In genomic region chr3:130894873-130895330, GRCh38 we compare ENCODE assay signal across 8 cellular contexts. TPM values are rescaled to one million over a fixed set of nuclear protein-coding genes. Genes with fewer than 3 reads are reported as not detected.
DNase-seq lines count a peak whose midpoint lies in the region; ATAC-seq and TF ChIP-seq lines count a peak whose summit lies in the region.

No MANE protein-coding gene starts in this region.

- H3K36me3 ChIP-seq in HUES64 (ENCODE audit: insufficient read depth, low read length) (no peaks in the 10 kb centered on the region), breast epithelium (no peaks in the 10 kb centered on the region), mucosa of rectum (ENCODE audit: control insufficient read depth in 2 of 2, insufficient read depth in 2 of 2, low read length in 2 of 2) (no peaks in the 10 kb centered on the region)

- H3K9ac ChIP-seq in HUES64 (ENCODE audit: low read depth, low read length) (peak overlapping the region; percentile 78; the same call in 1 of the 2 replicates), mucosa of rectum (ENCODE audit: low read depth in 1 of 2, low read length in 2 of 2) (peak overlapping the region; percentile 68 to 100)

- TF ChIP-seq POLR2A in breast epithelium (IDR thresholded peaks at IDR 0.05), result no peak

- H3K4me1 ChIP-seq in HUES64 (ENCODE audit: insufficient read depth, low read length) (peaks cover 43% of the 10 kb centered on the region), breast epithelium (peaks cover 0 to 9% of the 10 kb centered on the region in 2 donors), mucosa of rectum (ENCODE audit: control insufficient read depth in 2 of 2, insufficient read depth in 2 of 2, low read length in 2 of 2) (peaks cover 2 to 11% of the 10 kb centered on the region in 2 donors)

- H3K27ac ChIP-seq in HUES64 (ENCODE audit: low read depth, low read length) (no peak overlapping the region), breast epithelium (peak overlapping the region; percentile 97), mucosa of rectum (ENCODE audit: low read depth in 2 of 2, low read length in 2 of 2) (peak overlapping the region; percentile 98 to 99)

- H3K9me3 ChIP-seq in HUES64 (ENCODE audit: insufficient read depth, low read depth, low read length) (no peaks in the 10 kb centered on the region), breast epithelium (no peaks in the 10 kb centered on the region), mucosa of rectum (ENCODE audit: control insufficient read depth in 2 of 2, low read length in 2 of 2) (no peaks in the 10 kb centered on the region)

- no peaks in the 10 kb centered on the region for H3K27me3 ChIP-seq in HUES64 (ENCODE audit: insufficient read depth, low read length)
- H3K27me3 ChIP-seq in breast epithelium, result no peaks in the 10 kb centered on the region
- H3K27me3 ChIP-seq in mucosa of rectum (ENCODE audit: control insufficient read depth in 2 of 2, insufficient read depth in 2 of 2, low read length in 2 of 2), result no peaks in the 10 kb centered on the region

- peak; percentile 10 for DNase-seq in Ammon's horn (ENCODE audit: low spot score)
- DNase-seq in breast epithelium (ENCODE audit: low spot score in 2 of 2), result no peak
- DNase-seq in C1 segment of cervical spinal cord (lab: John Stamatoyannopoulos, UW), result no peak
- DNase-seq in activated effector memory CD4-positive, alpha-beta T cell treated with anti-CD3 and anti-CD28 coated beads, Interleukin-2, amount 50 U/mL, for 16 hours, result no peak

- no peak for TF ChIP-seq CTCF in breast epithelium (IDR thresholded peaks at IDR 0.05)

- WGBS in HUES64, result 6% methylated on average over 4 of the region's 4 CpGs

- intact Hi-C loops in breast epithelium (cut with DNase I; ENCODE audit: low total_unique reads), result loop anchor here (10.0 kb wide), 1 partner anchor 140 kb away; no protein-coding TSS in a partner anchor

- H3K4me3 ChIP-seq in HUES64 (ENCODE audit: low read length), result peak overlapping the region; percentile 88
- H3K4me3 ChIP-seq in breast epithelium, result peak overlapping the region; percentile 89 to 95 (median 92)
- H3K4me3 ChIP-seq in mucosa of rectum (ENCODE audit: low read length in 2 of 2), result peak overlapping the region; percentile 91 to 96

- no peak for ATAC-seq in HG02885 (IDR thresholded peaks at IDR 0.05; ENCODE audit: poor library complexity, unreplicated experiment)
- ATAC-seq in GM19324 (IDR thresholded peaks at IDR 0.05; ENCODE audit: low FRiP score, unreplicated experiment), result no peak

RNA-seq across cellular contexts. Expression of gene ATP2C1, which starts 1.0 kb away (rescaled TPM):
- polyA plus RNA-seq in HUES64 (2013, experiment 1 of 2), result 40.7 TPM
- 45.8 TPM for polyA plus RNA-seq in HUES64 (2013, experiment 2 of 2)
- 10 to 100 TPM; 59.4 to 76.4 (median 76.2) TPM for total RNA-seq in breast epithelium
